Comparison of ENCODE assay signal across 22 cellular contexts in genomic region chr5:152546493-152546892, GRCh38.
DNase-seq lines count a peak whose midpoint lies in the region; ATAC-seq, FAIRE-seq and TF ChIP-seq lines count a peak whose summit lies in the region.
"Had no signal": no experiment of that assay in that cellular context is flagged by ENCODE, and none has a peak within 500 bp of the region (broad histone marks: within the 10 kb centered on the region; RNA-seq: fewer than 3 reads in every experiment).

No MANE protein-coding gene starts in this region.

- TF ChIP-seq CTCF in brain (conservative IDR thresholded peaks at IDR 0.05) (no peak), keratinocyte (optimal IDR thresholded peaks at IDR 0.05 in 1 of 3, IDR thresholded peaks at IDR 0.05 in 1 of 3, conservative IDR thresholded peaks at IDR 0.05 in 1 of 3; ENCODE audit: extremely low read depth in 1 of 3, insufficient read depth in 2 of 3, low read length in 3 of 3) (no peak), GM13977 (IDR thresholded peaks at IDR 0.05; ENCODE audit: extremely low read depth, insufficient read depth, missing control alignments) (no peak)

- H3K4me3 ChIP-seq in keratinocyte (ENCODE audit: control insufficient read depth in 2 of 3, extremely low read depth in 1 of 3, insufficient read depth in 2 of 3, low read depth in 1 of 3, low read length in 3 of 3): peak overlapping the region in 1 of 3 experiments; percentile 5
- H3K4me3 ChIP-seq: GM23248, HAP-1 had no signal

- H3K9me1 ChIP-seq in keratinocyte (ENCODE audit: control insufficient read depth, extremely low read depth, insufficient read depth, low read length): no peaks in the 10 kb centered on the region

- H3K79me2 ChIP-seq in keratinocyte (ENCODE audit: control insufficient read depth, insufficient read depth, low read length): no peaks in the 10 kb centered on the region

- H3K36me3 ChIP-seq in keratinocyte (ENCODE audit: control insufficient read depth in 2 of 2, extremely low read depth in 1 of 2, insufficient read depth in 2 of 2, low read length in 2 of 2): no peaks in the 10 kb centered on the region
- H3K36me3 ChIP-seq: BE2C, HAP-1 had no signal

- in situ Hi-C loops in GM13977 (cut with MboI; ENCODE audit: low pct_unique_long_range_greater_than_20kb, low sequenced_read_pairs, unreplicated experiment): no loop called here

- no peak overlapping the region for H3K4me3 Mint-ChIP-seq in activated naive CD8-positive, alpha-beta T cell treated with anti-CD3 and anti-CD28 coated beads, Interleukin-2, amount 50 U/mL, for 24 hours
- no peak overlapping the region for H3K4me3 Mint-ChIP-seq in activated naive CD8-positive, alpha-beta T cell treated with anti-CD3 and anti-CD28 coated beads for 36 hours
- peak overlapping the region in 1 of 5 experiments; percentile 9 for H3K4me3 Mint-ChIP-seq in brain
- H3K4me3 Mint-ChIP-seq: CD4-positive, CD25-positive, alpha-beta regulatory T cell; CD8-positive, alpha-beta memory T cell had no signal

- peak overlapping the region; percentile 34 for H3K4me2 ChIP-seq in keratinocyte (ENCODE audit: control insufficient read depth, extremely low read depth, insufficient read depth, low read depth, low read length)

- FAIRE-seq in keratinocyte (lab: Jason Lieb, UNC): no peak
- FAIRE-seq: A204.1, G401.6, GM12891, GM18507 had no signal

- no peak for DNase-seq in activated naive CD8-positive, alpha-beta T cell treated with anti-CD3 and anti-CD28 coated beads, Interleukin-2, amount 50 U/mL, for 24 hours
- DNase-seq in activated naive CD8-positive, alpha-beta T cell treated with anti-CD3 and anti-CD28 coated beads for 36 hours: no peak
- DNase-seq in HT1080 (ENCODE audit: low read depth): peak; percentile 21
- DNase-seq in keratinocyte (ENCODE audit: low read depth, low spot score): no peak
- no peak for DNase-seq in GM13977 (ENCODE audit: low spot score)
- DNase-seq: ACHN; BE2C; CD4-positive, CD25-positive, alpha-beta regulatory T cell; CD8-positive, alpha-beta memory T cell; COR-L47; DMS 273 treated with DMSO at 0.1 percent for 48 hours; DMS53; DND-41; GM23248 had no signal

- ATAC-seq in activated naive CD8-positive, alpha-beta T cell treated with anti-CD3 and anti-CD28 coated beads, Interleukin-2, amount 50 U/mL, for 24 hours: peak; percentile 43
- no peak for ATAC-seq in HG02798 (IDR thresholded peaks at IDR 0.05; ENCODE audit: poor library complexity, unreplicated experiment)
- ATAC-seq in HG03135 (IDR thresholded peaks at IDR 0.05; ENCODE audit: unreplicated experiment): no peak

- H3K27me3 ChIP-seq in keratinocyte (ENCODE audit: control insufficient read depth, extremely low read depth, insufficient read depth, low read length): no peaks in the 10 kb centered on the region
- H3K27me3 ChIP-seq: BE2C had no signal

- H3K27ac ChIP-seq in keratinocyte (ENCODE audit: control insufficient read depth, insufficient read depth, low read length): no peak overlapping the region
- H3K27ac ChIP-seq: GM23248 had no signal

- H4K20me1 ChIP-seq in keratinocyte (ENCODE audit: control insufficient read depth, extremely low read depth, insufficient read depth, low read length): no peaks in the 10 kb centered on the region

- no peaks in the 10 kb centered on the region for H3K9me3 ChIP-seq in keratinocyte (ENCODE audit: control insufficient read depth, low read depth, low read length)
- H3K9me3 ChIP-seq: BE2C, HAP-1 had no signal

- dilution Hi-C loops in keratinocyte (cut with MboI; ENCODE audit: extremely low pct_ligation_motif_present, low sequenced_read_pairs): no loop called here

- peaks cover 13% of the 10 kb centered on the region for H3K27me3 Mint-ChIP-seq in activated naive CD8-positive, alpha-beta T cell treated with anti-CD3 and anti-CD28 coated beads, Interleukin-2, amount 50 U/mL, for 24 hours
- peaks cover 17% of the 10 kb centered on the region for H3K27me3 Mint-ChIP-seq in activated naive CD8-positive, alpha-beta T cell treated with anti-CD3 and anti-CD28 coated beads for 36 hours
- H3K27me3 Mint-ChIP-seq in brain: no peaks in the 10 kb centered on the region
- H3K27me3 Mint-ChIP-seq: CD4-positive, CD25-positive, alpha-beta regulatory T cell had no signal

- H3K36me3 Mint-ChIP-seq in activated naive CD8-positive, alpha-beta T cell treated with anti-CD3 and anti-CD28 coated beads, Interleukin-2, amount 50 U/mL, for 24 hours (ENCODE audit: low read depth): no peaks in the 10 kb centered on the region
- H3K36me3 Mint-ChIP-seq in activated naive CD8-positive, alpha-beta T cell treated with anti-CD3 and anti-CD28 coated beads for 36 hours: no peaks in the 10 kb centered on the region
- no peaks in the 10 kb centered on the region for H3K36me3 Mint-ChIP-seq in brain
- H3K36me3 Mint-ChIP-seq: CD4-positive, CD25-positive, alpha-beta regulatory T cell; CD8-positive, alpha-beta memory T cell had no signal

- H3K4me1 Mint-ChIP-seq in activated naive CD8-positive, alpha-beta T cell treated with anti-CD3 and anti-CD28 coated beads, Interleukin-2, amount 50 U/mL, for 24 hours: no peaks in the 10 kb centered on the region
- H3K4me1 Mint-ChIP-seq in activated naive CD8-positive, alpha-beta T cell treated with anti-CD3 and anti-CD28 coated beads for 36 hours: no peaks in the 10 kb centered on the region
- H3K4me1 Mint-ChIP-seq in brain: peaks cover 14% of the 10 kb centered on the region
- H3K4me1 Mint-ChIP-seq: CD4-positive, CD25-positive, alpha-beta regulatory T cell; CD8-positive, alpha-beta memory T cell had no signal

- H3K9me3 Mint-ChIP-seq in activated naive CD8-positive, alpha-beta T cell treated with anti-CD3 and anti-CD28 coated beads, Interleukin-2, amount 50 U/mL, for 24 hours: no peaks in the 10 kb centered on the region
- H3K9me3 Mint-ChIP-seq in activated naive CD8-positive, alpha-beta T cell treated with anti-CD3 and anti-CD28 coated beads for 36 hours: no peaks in the 10 kb centered on the region
- H3K9me3 Mint-ChIP-seq in brain: peaks cover 0 to 32% (median 3%) of the 10 kb centered on the region in 5 experiments
- H3K9me3 Mint-ChIP-seq: CD8-positive, alpha-beta memory T cell had no signal

- no peak overlapping the region for H2AFZ ChIP-seq in keratinocyte (ENCODE audit: control insufficient read depth, low read length)
- H2AFZ ChIP-seq: GM23248 had no signal

- no peak overlapping the region for H3K27ac Mint-ChIP-seq in activated naive CD8-positive, alpha-beta T cell treated with anti-CD3 and anti-CD28 coated beads, Interleukin-2, amount 50 U/mL, for 24 hours
- no peak overlapping the region for H3K27ac Mint-ChIP-seq in activated naive CD8-positive, alpha-beta T cell treated with anti-CD3 and anti-CD28 coated beads for 36 hours
- H3K27ac Mint-ChIP-seq in brain: peak overlapping the region in 3 of 5 experiments; percentile 64 to 93 (median 86)
- H3K27ac Mint-ChIP-seq: CD4-positive, CD25-positive, alpha-beta regulatory T cell; CD8-positive, alpha-beta memory T cell had no signal

- H3K4me1 ChIP-seq in keratinocyte (ENCODE audit: control insufficient read depth, extremely low read depth, insufficient read depth, low read length): peaks cover 19% of the 10 kb centered on the region
- H3K4me1 ChIP-seq: BE2C, HAP-1 had no signal

- H3K9ac ChIP-seq in keratinocyte (ENCODE audit: control insufficient read depth, extremely low read depth, insufficient read depth, low read length): no peak overlapping the region
- H3K9ac ChIP-seq: GM23248 had no signal

Comparison
In these comparisons a context has a peak if more than half of its experiments do, and no peak if none do; other contexts are left out.
1. H3K27ac Mint-ChIP-seq: peak in brain (3 of 5); none in activated naive CD8-positive, alpha-beta T cell treated with anti-CD3 and anti-CD28 coated beads, Interleukin-2, amount 50 U/mL, for 24 hours (single experiment) and activated naive CD8-positive, alpha-beta T cell treated with anti-CD3 and anti-CD28 coated beads for 36 hours (single experiment).